ENCODE assay signal across 8 cellular contexts in the genomic region with DNA sequence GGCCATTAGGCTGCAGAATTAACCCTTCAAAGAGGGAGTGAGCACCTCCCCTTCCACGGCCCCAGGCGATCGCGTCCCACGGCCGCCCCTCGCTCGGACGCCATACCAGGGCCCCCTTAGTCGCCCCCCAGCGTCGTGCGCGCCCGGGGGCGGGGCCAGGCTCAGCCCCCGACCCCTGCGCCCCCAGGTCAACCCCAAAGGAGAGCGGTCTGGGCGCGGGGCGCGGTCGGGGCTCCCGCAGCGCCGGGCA. TPM values are rescaled to one million over a fixed set of nuclear protein-coding genes. Genes with fewer than 3 reads are reported as not detected.
DNase-seq lines count a peak whose midpoint lies in the region; ATAC-seq, FAIRE-seq and TF ChIP-seq lines count a peak whose summit lies in the region.

No MANE protein-coding gene starts in this region.

- no peaks in the 10 kb centered on the region for H3K9me3 Mint-ChIP-seq in CD8-positive, alpha-beta T cell
- no peaks in the 10 kb centered on the region for H3K9me3 Mint-ChIP-seq in osteocyte (ENCODE audit: unreplicated experiment)

- no peak for ATAC-seq in CD8-positive, alpha-beta T cell
- ATAC-seq in HG03460 (IDR thresholded peaks at IDR 0.05; ENCODE audit: unreplicated experiment): no peak
- no peak for ATAC-seq in GM19395 (IDR thresholded peaks at IDR 0.05; ENCODE audit: unreplicated experiment)

- POLR2A ChIA-PET in CD8-positive, alpha-beta T cell (lab: Charles Lee): interaction anchor here (1.0 to 5.8 kb wide), 11 partner anchors 12 to 208 kb away, joined by 3 to 68 read pairs (median 7); partner anchors contain the start of genes ACAP1, CHRNB1, TMEM102 and TMEM256
- POLR2A ChIA-PET in PC-9 (lab: Charles Lee; ENCODE audit: unreplicated experiment): interaction anchor here (0.6 to 1.1 kb wide), 4 partner anchors 38 to 437 kb away, joined by 3 to 26 read pairs (median 4); no protein-coding TSS in a partner anchor
- POLR2A ChIA-PET in endothelial cell of umbilical vein (lab: Charles Lee): interaction anchor here (1.0 to 1.3 kb wide), 2 partner anchors 39 to 79 kb away, joined by 3 read pairs; partner anchors contain the start of gene TNFSF13

- no peak for FAIRE-seq in endothelial cell of umbilical vein (lab: Jason Lieb, UNC)

- CTCF ChIA-PET in CD8-positive, alpha-beta T cell (lab: Charles Lee): interaction anchor here (1.2 to 4.0 kb wide), 4 partner anchors 33 to 123 kb away, joined by 3 to 34 read pairs (median 8); partner anchors contain the start of gene TMEM95
- CTCF ChIA-PET in PC-9 (lab: Charles Lee) (interaction anchor here (0.9 kb wide), 1 partner anchor 265 kb away, joined by 5 read pairs; no protein-coding TSS in a partner anchor), endothelial cell of umbilical vein (lab: Charles Lee) (interaction anchor here (0.5 to 2.1 kb wide), 4 partner anchors 12 to 44 kb away, joined by 3 to 13 read pairs (median 6); partner anchors contain the start of gene TMEM102)

- H4K20me1 ChIP-seq in PC-9 (ENCODE audit: insufficient read depth) (no peaks in the 10 kb centered on the region), endothelial cell of umbilical vein (replicated peaks; ENCODE audit: control insufficient read depth, extremely low read depth, insufficient read depth, low read length) (no peaks in the 10 kb centered on the region)

- no peaks in the 10 kb centered on the region for H3K27me3 Mint-ChIP-seq in CD8-positive, alpha-beta T cell (ENCODE audit: low read depth)
- H3K27me3 Mint-ChIP-seq in osteocyte (ENCODE audit: unreplicated experiment): no peaks in the 10 kb centered on the region

- H3K27ac Mint-ChIP-seq in CD8-positive, alpha-beta T cell: peak overlapping the region; percentile 99
- H3K27ac Mint-ChIP-seq in osteocyte (ENCODE audit: unreplicated experiment): peak overlapping the region; percentile 92

- peak overlapping the region; percentile 68 for H3K4me3 ChIP-seq in CD8-positive, alpha-beta T cell (ENCODE audit: low read depth, low read length)
- peak overlapping the region; percentile 76 for H3K4me3 ChIP-seq in PC-9
- H3K4me3 ChIP-seq in endothelial cell of umbilical vein (replicated peaks in 1 of 3; ENCODE audit: insufficient read depth in 1 of 3, low read depth in 1 of 3, low read length in 3 of 3): peak overlapping the region; percentile 49 to 91 (median 71)

- H3K4me1 ChIP-seq in CD8-positive, alpha-beta T cell (ENCODE audit: insufficient read depth, low read length): peaks cover 40% of the 10 kb centered on the region
- H3K4me1 ChIP-seq in PC-9 (replicated peaks; ENCODE audit: insufficient read depth): peaks cover 37% of the 10 kb centered on the region
- H3K4me1 ChIP-seq in endothelial cell of umbilical vein (ENCODE audit: control insufficient read depth, extremely low read depth, insufficient read depth, low read length): peaks cover 38% of the 10 kb centered on the region

- peaks cover 14% of the 10 kb centered on the region; the same call in 1 of the 2 replicates for H3F3A ChIP-seq in PC-9 (ENCODE audit: insufficient read depth, low read depth)

- H2AFZ ChIP-seq in PC-9 (0 out of 2 replicates have a peak overlapping the region, but pooled peaks have one; percentile 64), endothelial cell of umbilical vein (ENCODE audit: low read depth, low read length) (no peak overlapping the region)

- H3K36me3 Mint-ChIP-seq in CD8-positive, alpha-beta T cell: peaks cover 37% of the 10 kb centered on the region
- H3K36me3 Mint-ChIP-seq in osteocyte (ENCODE audit: unreplicated experiment): peaks cover 4% of the 10 kb centered on the region

- no peaks in the 10 kb centered on the region for H3K9me2 ChIP-seq in PC-9 (ENCODE audit: insufficient read depth)

- H3K9me1 ChIP-seq in endothelial cell of umbilical vein (replicated peaks; ENCODE audit: control insufficient read depth, extremely low read depth, insufficient read depth, low read length): no peaks in the 10 kb centered on the region

- peak overlapping the region; percentile 99 for H3K4me3 Mint-ChIP-seq in CD8-positive, alpha-beta T cell
- peak overlapping the region; percentile 79 for H3K4me3 Mint-ChIP-seq in osteocyte (ENCODE audit: unreplicated experiment)

- DNase-seq in CD8-positive, alpha-beta T cell: no peak
- DNase-seq in PC-9 (no peak), endothelial cell of umbilical vein (ENCODE audit: low read depth, low spot score) (no peak), osteocyte (ENCODE audit: extremely low spot score, unreplicated experiment) (no peak), NCI-H345 treated with DMSO at 0.1 percent for 48 hours (lab: John Stamatoyannopoulos, UW; ENCODE audit: unreplicated experiment) (no peak)
- no peak for DNase-seq in stimulated activated CD4-positive, alpha-beta T cell treated with anti-CD3 and anti-CD28 coated beads, Interleukin-2, amount 100 ng/mL, for 24 hours

- peaks cover 4% of the 10 kb centered on the region for H3K36me3 ChIP-seq in CD8-positive, alpha-beta T cell (ENCODE audit: insufficient read depth, low read length)
- no peaks in the 10 kb centered on the region for H3K36me3 ChIP-seq in PC-9 (ENCODE audit: low read depth)
- H3K36me3 ChIP-seq in endothelial cell of umbilical vein (ENCODE audit: control insufficient read depth in 2 of 2, extremely low read depth in 1 of 2, insufficient read depth in 2 of 2, low read length in 2 of 2): no peaks in the 10 kb centered on the region

- dilution Hi-C loops in endothelial cell of umbilical vein (cut with MboI; ENCODE audit: extremely low pct_ligation_motif_present, low sequenced_read_pairs): no loop called here

- no peaks in the 10 kb centered on the region for H3K9me3 ChIP-seq in CD8-positive, alpha-beta T cell (ENCODE audit: low read length)
- H3K9me3 ChIP-seq in PC-9 (ENCODE audit: insufficient read depth, low read depth): no peaks in the 10 kb centered on the region
- no peaks in the 10 kb centered on the region for H3K9me3 ChIP-seq in endothelial cell of umbilical vein (replicated peaks; ENCODE audit: control insufficient read depth, insufficient read depth, low read length)

- H3K4me2 ChIP-seq in PC-9 (peak overlapping the region; percentile 78), endothelial cell of umbilical vein (ENCODE audit: insufficient read depth, low read length) (peak overlapping the region; percentile 80)

- H3K27me3 ChIP-seq in CD8-positive, alpha-beta T cell (ENCODE audit: insufficient read depth, low read length): no peaks in the 10 kb centered on the region
- H3K27me3 ChIP-seq in PC-9 (ENCODE audit: insufficient read depth, low read depth) (no peaks in the 10 kb centered on the region), endothelial cell of umbilical vein (ENCODE audit: control insufficient read depth in 2 of 2, insufficient read depth in 2 of 2, low read length in 2 of 2) (no peaks in the 10 kb centered on the region)

- peak overlapping the region; percentile 67 for H3K27ac ChIP-seq in CD8-positive, alpha-beta T cell (ENCODE audit: low read depth, low read length)
- H3K27ac ChIP-seq in PC-9 (no peak overlapping the region), endothelial cell of umbilical vein (ENCODE audit: insufficient read depth, low read depth, low read length) (peak overlapping the region; percentile 58)

- intact Hi-C loops in CD8-positive, alpha-beta T cell (cut with DNase I, micrococcal nuclease): loop anchor here (1.0 kb wide), 2 partner anchors 24 to 44 kb away; partner anchors contain the start of gene TMEM102 (in 1 of the 2)
- intact Hi-C loops in PC-9 (cut with micrococcal nuclease; ENCODE audit: unreplicated experiment): no loop called here
- intact Hi-C loops in endothelial cell of umbilical vein (cut with micrococcal nuclease): no loop called here

- no peak for TF ChIP-seq POLR2A in endothelial cell of umbilical vein (IDR thresholded peaks at IDR 0.05; ENCODE audit: low read depth, low read length)

- H3K79me2 ChIP-seq in PC-9 (ENCODE audit: low read depth) (peaks cover 52% of the 10 kb centered on the region), endothelial cell of umbilical vein (ENCODE audit: control insufficient read depth, insufficient read depth, low read length) (peaks cover 51% of the 10 kb centered on the region)

- H3K4me1 Mint-ChIP-seq in CD8-positive, alpha-beta T cell (ENCODE audit: low read depth): peaks cover 74% of the 10 kb centered on the region
- H3K4me1 Mint-ChIP-seq in osteocyte (ENCODE audit: unreplicated experiment): peaks cover 59% of the 10 kb centered on the region

- TF ChIP-seq CTCF in CD8-positive, alpha-beta T cell (IDR thresholded peaks at IDR 0.05): no peak
- TF ChIP-seq CTCF in PC-9 (conservative IDR thresholded peaks at IDR 0.05) (no peak), endothelial cell of umbilical vein (IDR thresholded peaks at IDR 0.05; ENCODE audit: extremely low read depth in 1 of 2, insufficient read depth in 1 of 2, low read depth in 1 of 2, low read length in 2 of 2) (no peak), osteocyte (IDR thresholded peaks at IDR 0.05) (no peak)

- H3K9ac ChIP-seq in endothelial cell of umbilical vein (replicated peaks; ENCODE audit: extremely low read depth, insufficient read depth, low read length): peak overlapping the region; percentile 80

- BruUV-seq in PC-9 (replicated peaks; lab: Mats Ljungman, UMichigan) (no TSS peak), endothelial cell of umbilical vein (replicated peaks; lab: Mats Ljungman, UMichigan) (no TSS peak)

RNA-seq across cellular contexts. Expression of gene ZBTB4, which starts 0.4 kb away (rescaled TPM):
- 10 to 100 TPM; 61.6 to 62.7 TPM for total RNA-seq in CD8-positive, alpha-beta T cell
- total RNA-seq in PC-9 (2021) (50.6 and 54.0 TPM in 2 replicates), endothelial cell of umbilical vein (26.5 and 27.4 TPM in 2 replicates), osteocyte (47.9 and 49.7 TPM in 2 replicates)
- polyA plus RNA-seq in endothelial cell of umbilical vein: 15.1 and 15.7 TPM in 2 replicates
- polyA plus RNA-seq in endothelial cell of umbilical vein (2011; cell fraction: cytosol; rRNA removed): 9.4 and 11.8 TPM in 2 replicates
- polyA plus RNA-seq in endothelial cell of umbilical vein (2011; cell fraction: nucleus; rRNA removed): 18.0 and 18.5 TPM in 2 replicates
- 20.6 and 25.2 TPM in 2 replicates for polyA plus RNA-seq in endothelial cell of umbilical vein (2012)
- 29.2 and 30.0 TPM in 2 replicates for polyA minus RNA-seq in endothelial cell of umbilical vein
- 11.8 TPM for polyA minus RNA-seq in endothelial cell of umbilical vein (2011; cell fraction: cytosol; rRNA and poly(A)+ RNA removed)
- 12.3 and 15.1 TPM in 2 replicates for polyA minus RNA-seq in endothelial cell of umbilical vein (2011; cell fraction: nucleus; rRNA and poly(A)+ RNA removed)

RNA-seq across cellular contexts. Expression of gene SLC35G6, which starts 2.2 kb away (rescaled TPM):
- not detected for total RNA-seq in CD8-positive, alpha-beta T cell
- total RNA-seq in PC-9 (2021) (not detected in 2 replicates), endothelial cell of umbilical vein (not detected in 2 replicates), osteocyte (not detected in 2 replicates)
- polyA plus RNA-seq in endothelial cell of umbilical vein: not detected in 2 replicates
- polyA plus RNA-seq in endothelial cell of umbilical vein (2011; cell fraction: cytosol; rRNA removed): not detected in 2 replicates
- polyA plus RNA-seq in endothelial cell of umbilical vein (2011; cell fraction: nucleus; rRNA removed): not detected in 2 replicates
- polyA plus RNA-seq in endothelial cell of umbilical vein (2012): 0.16 TPM in 1 of 2 replicates, not detected in the other
- polyA minus RNA-seq in endothelial cell of umbilical vein: not detected in 2 replicates
- polyA minus RNA-seq in endothelial cell of umbilical vein (2011; cell fraction: cytosol; rRNA and poly(A)+ RNA removed): not detected
- polyA minus RNA-seq in endothelial cell of umbilical vein (2011; cell fraction: nucleus; rRNA and poly(A)+ RNA removed): not detected in 2 replicates

RNA-seq across cellular contexts. Expression of gene POLR2A, which starts 5.1 kb away (rescaled TPM):
- 100 to 1,000 TPM; 508 to 546 TPM for total RNA-seq in CD8-positive, alpha-beta T cell
- 149 and 166 TPM in 2 replicates for total RNA-seq in PC-9 (2021)
- total RNA-seq in endothelial cell of umbilical vein: 145 and 151 TPM in 2 replicates
- polyA plus RNA-seq in endothelial cell of umbilical vein: 25.1 and 45.9 TPM in 2 replicates
- 26.0 and 30.8 TPM in 2 replicates for polyA plus RNA-seq in endothelial cell of umbilical vein (2011; cell fraction: cytosol; rRNA removed)
- 107 and 129 TPM in 2 replicates for polyA plus RNA-seq in endothelial cell of umbilical vein (2011; cell fraction: nucleus; rRNA removed)
- polyA plus RNA-seq in endothelial cell of umbilical vein (2012): 70.9 and 97.1 TPM in 2 replicates
- polyA minus RNA-seq in endothelial cell of umbilical vein: 213 and 226 TPM in 2 replicates
- 88.7 TPM for polyA minus RNA-seq in endothelial cell of umbilical vein (2011; cell fraction: cytosol; rRNA and poly(A)+ RNA removed)
- polyA minus RNA-seq in endothelial cell of umbilical vein (2011; cell fraction: nucleus; rRNA and poly(A)+ RNA removed): 158 and 169 TPM in 2 replicates
- total RNA-seq in osteocyte: 148 and 149 TPM in 2 replicates

RNA-seq across cellular contexts. Expression of gene CHRNB1, which starts 34.2 kb away (rescaled TPM):
- 1 to 10 TPM; 3.0 to 4.5 TPM for total RNA-seq in CD8-positive, alpha-beta T cell
- 31.9 and 53.4 TPM in 2 replicates for total RNA-seq in PC-9 (2021)
- total RNA-seq in endothelial cell of umbilical vein: 5.4 and 5.6 TPM in 2 replicates
- 9.3 and 9.6 TPM in 2 replicates for polyA plus RNA-seq in endothelial cell of umbilical vein
- polyA plus RNA-seq in endothelial cell of umbilical vein (2011; cell fraction: cytosol; rRNA removed): 9.6 and 9.9 TPM in 2 replicates
- 2.8 and 3.2 TPM in 2 replicates for polyA plus RNA-seq in endothelial cell of umbilical vein (2011; cell fraction: nucleus; rRNA removed)
- 3.7 and 5.6 TPM in 2 replicates for polyA plus RNA-seq in endothelial cell of umbilical vein (2012)
- 7.7 and 8.9 TPM in 2 replicates for polyA minus RNA-seq in endothelial cell of umbilical vein
- not detected for polyA minus RNA-seq in endothelial cell of umbilical vein (2011; cell fraction: cytosol; rRNA and poly(A)+ RNA removed)
- polyA minus RNA-seq in endothelial cell of umbilical vein (2011; cell fraction: nucleus; rRNA and poly(A)+ RNA removed): 0.82 and 1.9 TPM in 2 replicates
- total RNA-seq in osteocyte: 9.3 and 11.0 TPM in 2 replicates

RNA-seq across cellular contexts. Expression of gene FGF11, which starts 39.8 kb away (rescaled TPM):
- 1 to 10 TPM; 1.7 TPM for total RNA-seq in CD8-positive, alpha-beta T cell
- 15.2 and 23.2 TPM in 2 replicates for total RNA-seq in PC-9 (2021)
- 1.8 TPM in 1 of 2 replicates, not detected in the other for total RNA-seq in endothelial cell of umbilical vein
- polyA plus RNA-seq in endothelial cell of umbilical vein: 0.70 and 0.92 TPM in 2 replicates
- 0.34 and 0.52 TPM in 2 replicates for polyA plus RNA-seq in endothelial cell of umbilical vein (2011; cell fraction: cytosol; rRNA removed)
- polyA plus RNA-seq in endothelial cell of umbilical vein (2011; cell fraction: nucleus; rRNA removed): 2.6 and 4.2 TPM in 2 replicates
- polyA plus RNA-seq in endothelial cell of umbilical vein (2012): 0.63 and 1.2 TPM in 2 replicates
- 0.81 and 1.6 TPM in 2 replicates for polyA minus RNA-seq in endothelial cell of umbilical vein
- polyA minus RNA-seq in endothelial cell of umbilical vein (2011; cell fraction: cytosol; rRNA and poly(A)+ RNA removed): 0.92 TPM
- 0.87 TPM in 1 of 2 replicates, not detected in the other for polyA minus RNA-seq in endothelial cell of umbilical vein (2011; cell fraction: nucleus; rRNA and poly(A)+ RNA removed)
- 1.3 and 1.5 TPM in 2 replicates for total RNA-seq in osteocyte

Comparison
In these comparisons a context has a peak if more than half of its experiments do, and no peak if none do; other contexts are left out.
1. intact Hi-C loops: an anchor here in CD8-positive, alpha-beta T cell (1.0 kb wide); none called in PC-9 and endothelial cell of umbilical vein.